Comparison of ENCODE assay signal across 1 cellular context in genomic region chr1:236397173-236397759, GRCh38.
A peak's percentile ranks its signal among the peaks of the same experiment; 100 is the strongest.
TF ChIP-seq lines count a peak whose summit lies in the region.

No MANE protein-coding gene starts in this region.

TF ChIP-seq in HepG2, 621 proteins besides CTCF, POLR2A, EP300 and RAD21:
- TF ChIP-seq SOX6 (IDR thresholded peaks at IDR 0.05) (no peak), SOX6 (CRISPR knock-in tag; IDR thresholded peaks at IDR 0.05) (peak; percentile 39; the same call in 1 of the 2 replicates), HMGA1 (CRISPR knock-in tag; conservative IDR thresholded peaks at IDR 0.05) (no peak), CEBPG (CRISPR knock-in tag; IDR thresholded peaks at IDR 0.05) (0 out of 2 replicates have a peak, but pooled peaks have one; percentile 24), CEBPB (IDR thresholded peaks at IDR 0.05; ENCODE audit: borderline replicate concordance, low read depth, low read length) (peak; percentile 55; the same call in 1 of the 2 replicates)
- TF ChIP-seq, protein P1, sequence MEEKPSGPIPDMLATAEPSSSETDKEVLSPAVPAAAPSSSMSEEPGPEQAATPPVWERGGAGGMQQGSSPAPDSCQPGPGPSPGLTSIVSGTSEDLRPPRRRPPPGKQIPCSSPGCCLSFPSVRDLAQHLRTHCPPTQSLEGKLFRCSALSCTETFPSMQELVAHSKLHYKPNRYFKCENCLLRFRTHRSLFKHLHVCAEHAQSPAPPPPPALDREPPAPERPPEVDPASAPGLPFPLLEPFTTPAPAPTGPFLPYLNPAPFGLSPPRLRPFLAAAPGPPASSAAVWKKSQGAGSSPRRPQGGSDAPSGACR (CRISPR knock-in tag; IDR thresholded peaks at IDR 0.05), result no peak
